In genomic region chr6:79737172-79737571, GRCh38 we compare ENCODE assay signal across 12 cellular contexts.
DNase-seq lines count a peak whose midpoint lies in the region; TF ChIP-seq lines count a peak whose summit lies in the region.
"Had no signal": no experiment of that assay in that cellular context is flagged by ENCODE, and none has a peak within 500 bp of the region (broad histone marks: within the 10 kb centered on the region; RNA-seq: fewer than 3 reads in every experiment).

No MANE protein-coding gene starts in this region.

- H3K4me3 Mint-ChIP-seq in progenitor cell of endocrine pancreas (ENCODE audit: low read depth), result peak overlapping the region; percentile 45
- H3K4me3 Mint-ChIP-seq: CD4-positive, CD25-positive, alpha-beta regulatory T cell; naive thymus-derived CD8-positive, alpha-beta T cell; stimulated activated memory B cell treated with anti-CD40 and anti-IgM and Interleukin-4, amounts not matched to agents 10 μg/mL and 1 μg/mL and 100 μg/mL, for 72 hours had no signal

- no peaks in the 10 kb centered on the region for H3K36me3 Mint-ChIP-seq in progenitor cell of endocrine pancreas (ENCODE audit: insufficient read depth)
- H3K36me3 Mint-ChIP-seq: CD4-positive, CD25-positive, alpha-beta regulatory T cell; naive thymus-derived CD8-positive, alpha-beta T cell; stimulated activated memory B cell treated with anti-CD40 and anti-IgM and Interleukin-4, amounts not matched to agents 10 μg/mL and 1 μg/mL and 100 μg/mL, for 72 hours had no signal

- no peaks in the 10 kb centered on the region for H3K27me3 ChIP-seq in fibroblast of lung (ENCODE audit: control insufficient read depth, insufficient read depth, low read length)

- H3K4me1 Mint-ChIP-seq in progenitor cell of endocrine pancreas (ENCODE audit: low read depth), result peaks cover 16% of the 10 kb centered on the region
- H3K4me1 Mint-ChIP-seq: CD4-positive, CD25-positive, alpha-beta regulatory T cell; naive thymus-derived CD8-positive, alpha-beta T cell; stimulated activated memory B cell treated with anti-CD40 and anti-IgM and Interleukin-4, amounts not matched to agents 10 μg/mL and 1 μg/mL and 100 μg/mL, for 72 hours had no signal

- peak overlapping the region; percentile 76 for H3K4me2 ChIP-seq in fibroblast of lung (ENCODE audit: extremely low read depth, insufficient read depth, low read length)

- TF ChIP-seq CTCF in fibroblast of lung (conservative IDR thresholded peaks at IDR 0.05 in 1 of 2, IDR thresholded peaks at IDR 0.05 in 1 of 2; ENCODE audit: low read depth in 1 of 2, low read length in 2 of 2), result no peak
- TF ChIP-seq CTCF in progenitor cell of endocrine pancreas (IDR thresholded peaks at IDR 0.05; ENCODE audit: unreplicated experiment), result no peak
- no peak for TF ChIP-seq CTCF in GM13976 (IDR thresholded peaks at IDR 0.05; ENCODE audit: borderline replicate concordance, control extremely low read depth, extremely low read depth, insufficient read depth, missing control alignments)

- H3K9me3 Mint-ChIP-seq in progenitor cell of endocrine pancreas (ENCODE audit: low read depth), result peaks cover 3% of the 10 kb centered on the region
- H3K9me3 Mint-ChIP-seq: stimulated activated memory B cell treated with anti-CD40 and anti-IgM and Interleukin-4, amounts not matched to agents 10 μg/mL and 1 μg/mL and 100 μg/mL, for 72 hours had no signal

- H3K36me3 ChIP-seq in fibroblast of lung (ENCODE audit: control insufficient read depth, insufficient read depth, low read length), result no peaks in the 10 kb centered on the region

- peak overlapping the region; percentile 85 for H2AFZ ChIP-seq in fibroblast of lung (ENCODE audit: low read length)

- in situ Hi-C loops in G401 (cut with HindIII; ENCODE audit: low sequenced_read_pairs) (no loop called here), GM13976 (cut with MboI; ENCODE audit: low sequenced_read_pairs, unreplicated experiment) (no loop called here)

- no peaks in the 10 kb centered on the region for H4K20me1 ChIP-seq in fibroblast of lung (ENCODE audit: control insufficient read depth, extremely low read depth, insufficient read depth, low read length)

- no peaks in the 10 kb centered on the region for H3K9me3 ChIP-seq in fibroblast of lung (ENCODE audit: control insufficient read depth, insufficient read depth, low read depth, low read length)

- H3K27ac Mint-ChIP-seq in progenitor cell of endocrine pancreas, result peak overlapping the region; percentile 18
- H3K27ac Mint-ChIP-seq: CD4-positive, CD25-positive, alpha-beta regulatory T cell; naive thymus-derived CD8-positive, alpha-beta T cell; stimulated activated memory B cell treated with anti-CD40 and anti-IgM and Interleukin-4, amounts not matched to agents 10 μg/mL and 1 μg/mL and 100 μg/mL, for 72 hours had no signal

- H3K27me3 Mint-ChIP-seq in progenitor cell of endocrine pancreas, result no peaks in the 10 kb centered on the region
- H3K27me3 Mint-ChIP-seq: CD4-positive, CD25-positive, alpha-beta regulatory T cell had no signal

- peak overlapping the region; percentile 12 to 46 (median 19) for H3K4me3 ChIP-seq in fibroblast of lung (replicated peaks in 1 of 4; ENCODE audit: control extremely low read depth in 1 of 4, insufficient read depth in 1 of 4, low read depth in 3 of 4, low read length in 4 of 4)

- no peak overlapping the region for H3K27ac ChIP-seq in fibroblast of lung (ENCODE audit: insufficient read depth, low read length)

- no peaks in the 10 kb centered on the region for H3K4me1 ChIP-seq in fibroblast of lung (ENCODE audit: control insufficient read depth, extremely low read depth, insufficient read depth, low read length)

- peak; percentile 82 for DNase-seq in G401 (ENCODE audit: low spot score)
- DNase-seq in RPMI7951 (ENCODE audit: low read depth), result peak; percentile 26
- peak; percentile 2 to 22 for DNase-seq in fibroblast of lung (ENCODE audit: low read depth in 2 of 2)
- DNase-seq in progenitor cell of endocrine pancreas (ENCODE audit: low spot score, unreplicated experiment), result no peak
- no peak for DNase-seq in GM13976 (ENCODE audit: low spot score)
- no peak for DNase-seq in effector CD8-positive, alpha-beta T cell (lab: John Stamatoyannopoulos, UW)
- no peak for DNase-seq in NCI-H510A (lab: John Stamatoyannopoulos, UW)
- DNase-seq in epidermal melanocyte (ENCODE audit: insufficient read length, low spot score), result no peak
- DNase-seq: CD4-positive, CD25-positive, alpha-beta regulatory T cell; naive thymus-derived CD8-positive, alpha-beta T cell; NCI-H1436 treated with DMSO at 0.1 percent for 48 hours had no signal

- no peaks in the 10 kb centered on the region for H3K79me2 ChIP-seq in fibroblast of lung (ENCODE audit: control insufficient read depth, insufficient read depth, low read length)

- H3K9ac ChIP-seq in fibroblast of lung (ENCODE audit: insufficient read depth, low read length), result no peak overlapping the region

Comparison
In these comparisons a context has a peak if more than half of its experiments do, and no peak if none do; other contexts are left out.
1. DNase-seq: peak in G401 (single experiment), RPMI7951 (single experiment) and fibroblast of lung (2 of 2); none in progenitor cell of endocrine pancreas (single experiment), GM13976 (single experiment), effector CD8-positive, alpha-beta T cell (single experiment), NCI-H510A (single experiment) and epidermal melanocyte (single experiment).